In genomic region chr2:101130081-101130480, GRCh38 we compare ENCODE assay signal across 23 cellular contexts. TPM values are rescaled to one million over a fixed set of nuclear protein-coding genes. Genes with fewer than 3 reads are reported as not detected.
DNase-seq lines count a peak whose midpoint lies in the region; ATAC-seq and TF ChIP-seq lines count a peak whose summit lies in the region.
"Had no signal": no experiment of that assay in that cellular context is flagged by ENCODE, and none has a peak within 500 bp of the region (broad histone marks: within the 10 kb centered on the region; RNA-seq: fewer than 3 reads in every experiment).

No MANE protein-coding gene starts in this region.

- peak overlapping the region in 1 of 2 experiments; percentile 6 for H2BK12ac ChIP-seq in mesenchymal stem cell (ENCODE audit: low read length in 2 of 2)

- H2BK15ac ChIP-seq in mesenchymal stem cell (ENCODE audit: low read depth, poor library complexity, severe bottlenecking), result peak overlapping the region; percentile 65

- H3K36me3 ChIP-seq in right atrium auricular region (no peaks in the 10 kb centered on the region), mesenchymal stem cell (ENCODE audit: control insufficient read depth in 1 of 2, insufficient read depth in 2 of 2, low read depth in 1 of 2, low read length in 2 of 2) (no peaks in the 10 kb centered on the region), gastrocnemius medialis (no peaks in the 10 kb centered on the region), thyroid gland (no peaks in the 10 kb centered on the region)
- H3K36me3 ChIP-seq: BLaER1 had no signal

- H4K8ac ChIP-seq in mesenchymal stem cell (ENCODE audit: low read length), result peak overlapping the region; percentile 45

- no peak overlapping the region for H2AFZ ChIP-seq in mesenchymal stem cell (ENCODE audit: low read depth, low read length)

- no peak overlapping the region for H3K4me2 ChIP-seq in mesenchymal stem cell (ENCODE audit: low read length, poor library complexity, severe bottlenecking)
- H3K4me2 ChIP-seq: BLaER1 had no signal

- no peak overlapping the region for H3K4ac ChIP-seq in mesenchymal stem cell (ENCODE audit: low read depth in 1 of 2, low read length in 2 of 2)

- no peak overlapping the region for H3K14ac ChIP-seq in mesenchymal stem cell (ENCODE audit: low read length in 2 of 2)

- ATAC-seq in Right ventricle myocardium superior (ENCODE audit: poor library complexity) (no peak), gastrocnemius medialis (no peak), HG02798 (IDR thresholded peaks at IDR 0.05; ENCODE audit: poor library complexity, unreplicated experiment) (no peak)
- ATAC-seq: K562 had no signal

- peaks cover 8% of the 10 kb centered on the region for H3K79me1 ChIP-seq in mesenchymal stem cell (replicated peaks; ENCODE audit: low read length, poor library complexity, severe bottlenecking)

- H3K18ac ChIP-seq in mesenchymal stem cell (ENCODE audit: low read depth in 1 of 2, low read length in 2 of 2), result peak overlapping the region in 1 of 2 experiments; percentile 44

- POLR2A ChIA-PET in RWPE1 (lab: Yijun Ruan, JAX; ENCODE audit: low non-redundant PET), result no interaction called here

- in situ Hi-C loops in gastrocnemius medialis (cut with MboI; ENCODE audit: low sequenced_read_pairs in 4 of 4), result loop anchor here in 1 of 4 donors (10.0 kb wide), 1 partner anchor 85 kb away; no protein-coding TSS in a partner anchor

- WGBS in mesenchymal stem cell, result 89% methylated on average over 13 of the region's 13 CpGs
- WGBS in thyroid gland, 2 donors, result 83 to 91% methylated on average over 11 to 13 of the region's 13 CpGs

- TF ChIP-seq CTCF in right atrium auricular region (IDR thresholded peaks at IDR 0.05) (no peak), RWPE1 (conservative IDR thresholded peaks at IDR 0.05; ENCODE audit: low read depth) (no peak), gastrocnemius medialis (IDR thresholded peaks at IDR 0.05 in 4 of 5, conservative IDR thresholded peaks at IDR 0.05 in 1 of 5) (no peak), thyroid gland (IDR thresholded peaks at IDR 0.05) (no peak)

- H3K27me3 ChIP-seq in right atrium auricular region (no peaks in the 10 kb centered on the region), mesenchymal stem cell (ENCODE audit: control insufficient read depth in 1 of 2, insufficient read depth in 1 of 2, low read length in 2 of 2) (no peaks in the 10 kb centered on the region), gastrocnemius medialis (no peaks in the 10 kb centered on the region), thyroid gland (no peaks in the 10 kb centered on the region)
- H3K27me3 ChIP-seq: BLaER1, Peyer's patch had no signal

- no peak for DNase-seq in right atrium auricular region (ENCODE audit: low spot score)
- DNase-seq in Right ventricle myocardium superior, result no peak
- no peak for DNase-seq in RWPE1 (ENCODE audit: low spot score)
- no peak for DNase-seq in mesenchymal stem cell
- DNase-seq in gastrocnemius medialis, result no peak
- no peak for DNase-seq in thyroid gland
- no peak for DNase-seq in activated CD8-positive, alpha-beta memory T cell treated with anti-CD3 and anti-CD28 coated beads, Interleukin-2, amount 50 U/mL, for 4 hours
- DNase-seq: 8988T; CD4-positive, CD25-positive, alpha-beta regulatory T cell; DMS153; DND-41; Kasumi-1; NCI-H1105 treated with DMSO at 0.1 percent for 48 hours; NCI-H146; NCI-H1930; NCI-H446 treated with DMSO at 0.1 percent for 48 hours; NCI-H526; NCI-H82; NK-92 treated with Interleukin-12 subunit alpha and Interleukin-12 subunit beta, amount 100 ng/mL, for 24 hours; Peyer's patch had no signal

- CTCF ChIA-PET in RWPE1 (lab: Yijun Ruan, JAX), result interaction anchor here (0.6 kb wide), 1 partner anchor 115 kb away, joined by 3 read pairs; no protein-coding TSS in a partner anchor

- TF ChIP-seq POLR2A in gastrocnemius medialis (IDR thresholded peaks at IDR 0.05), result no peak
- no peak for TF ChIP-seq POLR2A in thyroid gland (IDR thresholded peaks at IDR 0.05)

- no peak overlapping the region for H3K9ac ChIP-seq in mesenchymal stem cell (ENCODE audit: low read length)
- H3K9ac ChIP-seq: BLaER1 had no signal

- H3K23ac ChIP-seq in mesenchymal stem cell (ENCODE audit: low read length in 2 of 2), result peak overlapping the region in 1 of 2 experiments; percentile 72

- H3K27ac ChIP-seq in right atrium auricular region (peak overlapping the region; percentile 9 to 58), RWPE1 (peak overlapping the region; percentile 18), mesenchymal stem cell (ENCODE audit: low read length, poor library complexity, severe bottlenecking) (no peak overlapping the region), gastrocnemius medialis (peak overlapping the region; percentile 90 to 100 (median 99)), thyroid gland (no peak overlapping the region)
- H3K27ac ChIP-seq: BLaER1, Peyer's patch had no signal

- H3K4me3 ChIP-seq in right atrium auricular region (no peak overlapping the region), mesenchymal stem cell (ENCODE audit: insufficient read depth in 1 of 2, low read depth in 1 of 2, low read length in 2 of 2) (no peak overlapping the region), gastrocnemius medialis (peak overlapping the region in 1 of 4 donors; percentile 5), thyroid gland (replicated peaks in 1 of 3) (no peak overlapping the region)
- H3K4me3 ChIP-seq: BLaER1, K562, Peyer's patch had no signal

- H4K91ac ChIP-seq in mesenchymal stem cell (ENCODE audit: low read length), result no peak overlapping the region

- no peak overlapping the region for H2BK5ac ChIP-seq in mesenchymal stem cell (ENCODE audit: low read depth, low read length, poor library complexity, severe bottlenecking)

- no peak overlapping the region for H2AK5ac ChIP-seq in mesenchymal stem cell (ENCODE audit: low read length, severe bottlenecking)

- H2BK120ac ChIP-seq in mesenchymal stem cell (ENCODE audit: low read depth, low read length), result no peak overlapping the region

- intact Hi-C loops in Right ventricle myocardium superior (cut with DNase I), result no loop called here
- intact Hi-C loops in gastrocnemius medialis (cut with DNase I; ENCODE audit: low total_unique reads), result no loop called here
- intact Hi-C loops in thyroid gland (cut with DNase I), result no loop called here

- H3K9me3 ChIP-seq in right atrium auricular region (no peaks in the 10 kb centered on the region), mesenchymal stem cell (ENCODE audit: control insufficient read depth, low read length) (no peaks in the 10 kb centered on the region), gastrocnemius medialis (no peaks in the 10 kb centered on the region), thyroid gland (no peaks in the 10 kb centered on the region)
- H3K9me3 ChIP-seq: BLaER1, Peyer's patch had no signal

- H3K4me1 ChIP-seq in right atrium auricular region (peaks cover 0 to 40% of the 10 kb centered on the region in 2 donors), mesenchymal stem cell (ENCODE audit: control insufficient read depth, insufficient read depth, low read depth, low read length) (peaks cover 7% of the 10 kb centered on the region), gastrocnemius medialis (peaks cover 74 to 90% of the 10 kb centered on the region in 2 donors), thyroid gland (peaks cover 0 to 19% of the 10 kb centered on the region in 2 donors)

RNA-seq across cellular contexts. Expression of gene TBC1D8, which starts 21.1 kb away (rescaled TPM):
- 10 to 100 TPM; 42.3 to 50.3 TPM for total RNA-seq in right atrium auricular region
- 51.4 TPM for total RNA-seq in Right ventricle myocardium superior
- 10.0 TPM for polyA plus RNA-seq in mesenchymal stem cell (2013, experiment 1 of 2)
- 10.1 TPM for polyA plus RNA-seq in mesenchymal stem cell (2013, experiment 2 of 2)
- total RNA-seq in gastrocnemius medialis, result 100 to 1,000 TPM; 103 to 298 (median 201) TPM
- total RNA-seq in thyroid gland, result 10 to 100 TPM; 16.4 to 36.8 (median 27.1) TPM

Comparison
In these comparisons a context has a peak if more than half of its experiments do, and no peak if none do; other contexts are left out.
1. H3K27ac ChIP-seq: peak in right atrium auricular region (2 of 2), RWPE1 (single experiment) and gastrocnemius medialis (4 of 4); none in mesenchymal stem cell (single experiment) and thyroid gland (0 of 3).